ENCODE assay signal across 18 cellular contexts in genomic region chr14:99234366-99234765, GRCh38. TPM values are rescaled to one million over a fixed set of nuclear protein-coding genes. Genes with fewer than 3 reads are reported as not detected.
DNase-seq lines count a peak whose midpoint lies in the region; ATAC-seq and TF ChIP-seq lines count a peak whose summit lies in the region.
"Had no signal": no experiment of that assay in that cellular context is flagged by ENCODE, and none has a peak within 500 bp of the region (broad histone marks: within the 10 kb centered on the region; RNA-seq: fewer than 3 reads in every experiment).

No MANE protein-coding gene starts in this region.

- H2AFZ ChIP-seq in neural progenitor cell (replicated peaks): no peak overlapping the region

- no peaks in the 10 kb centered on the region for H3K9me3 Mint-ChIP-seq in T-helper 1 cell treated with Interleukin-12 subunit alpha and Interleukin-12 subunit beta and Interleukin-4 antibody, amounts not matched to agents 30 μg/mL and 1 μg/mL, for 36 hours
- H3K9me3 Mint-ChIP-seq in T-cell (no peaks in the 10 kb centered on the region), neural progenitor cell (peaks cover 3% of the 10 kb centered on the region)
- H3K9me3 Mint-ChIP-seq: nephron had no signal

- H3K27ac Mint-ChIP-seq in T-helper 1 cell treated with Interleukin-12 subunit alpha and Interleukin-12 subunit beta and Interleukin-4 antibody, amounts not matched to agents 30 μg/mL and 1 μg/mL, for 36 hours: peak overlapping the region; percentile 94
- peak overlapping the region; percentile 98 for H3K27ac Mint-ChIP-seq in T-cell
- H3K27ac Mint-ChIP-seq in neural progenitor cell: no peak overlapping the region

- no peaks in the 10 kb centered on the region for H4K20me1 ChIP-seq in neural progenitor cell (ENCODE audit: low read depth)

- no peak overlapping the region for H3K9ac ChIP-seq in neural progenitor cell

- peaks cover 6% of the 10 kb centered on the region for H3K36me3 ChIP-seq in effector memory CD4-positive, alpha-beta T cell (ENCODE audit: control insufficient read depth, insufficient read depth, low read length)
- H3K36me3 ChIP-seq in neural progenitor cell: no peaks in the 10 kb centered on the region
- H3K36me3 ChIP-seq: esophagus muscularis mucosa, heart right ventricle had no signal

- peak overlapping the region; percentile 23 for H3K4me3 ChIP-seq in effector memory CD4-positive, alpha-beta T cell (ENCODE audit: insufficient read depth, low read depth, low read length, poor library complexity, severe bottlenecking)
- H3K4me3 ChIP-seq in neural progenitor cell: no peak overlapping the region
- H3K4me3 ChIP-seq: esophagus muscularis mucosa, heart right ventricle had no signal

- H3K4me3 Mint-ChIP-seq in T-helper 1 cell treated with Interleukin-12 subunit alpha and Interleukin-12 subunit beta and Interleukin-4 antibody, amounts not matched to agents 30 μg/mL and 1 μg/mL, for 36 hours: peak overlapping the region; percentile 86
- H3K4me3 Mint-ChIP-seq in T-cell (peak overlapping the region; percentile 66 to 96 (median 85)), neural progenitor cell (no peak overlapping the region)

- POLR2A ChIA-PET in T-cell (lab: Charles Lee): interaction anchor here (0.6 to 1.8 kb wide), 5 partner anchors 10 to 48 kb away, joined by 3 to 13 read pairs (median 3); no protein-coding TSS in a partner anchor

- TF ChIP-seq CTCF in neural progenitor cell (IDR thresholded peaks at IDR 0.05): no peak

- no peaks in the 10 kb centered on the region for H3K27me3 Mint-ChIP-seq in T-helper 1 cell treated with Interleukin-12 subunit alpha and Interleukin-12 subunit beta and Interleukin-4 antibody, amounts not matched to agents 30 μg/mL and 1 μg/mL, for 36 hours (ENCODE audit: low read depth)
- H3K27me3 Mint-ChIP-seq in T-cell (no peaks in the 10 kb centered on the region), neural progenitor cell (ENCODE audit: insufficient read depth, low read depth) (peaks cover 3% of the 10 kb centered on the region)

- peak overlapping the region; percentile 97 for H3K27ac ChIP-seq in effector memory CD4-positive, alpha-beta T cell (ENCODE audit: insufficient read depth, low read length, poor library complexity, severe bottlenecking)
- no peak overlapping the region for H3K27ac ChIP-seq in neural progenitor cell
- H3K27ac ChIP-seq: 22Rv1, esophagus muscularis mucosa had no signal

- H3K4me1 ChIP-seq in effector memory CD4-positive, alpha-beta T cell (ENCODE audit: control insufficient read depth, insufficient read depth, low read length, poor library complexity, severe bottlenecking): peaks cover 95% of the 10 kb centered on the region
- H3K4me1 ChIP-seq in neural progenitor cell: peaks cover 19% of the 10 kb centered on the region

- no peaks in the 10 kb centered on the region for H3K9me3 ChIP-seq in effector memory CD4-positive, alpha-beta T cell (ENCODE audit: control insufficient read depth, low read length)
- H3K9me3 ChIP-seq in neural progenitor cell (ENCODE audit: low read depth): no peaks in the 10 kb centered on the region

- no peaks in the 10 kb centered on the region for H3K27me3 ChIP-seq in effector memory CD4-positive, alpha-beta T cell (replicated peaks; ENCODE audit: control insufficient read depth, insufficient read depth, low read length, poor library complexity, severe bottlenecking)
- no peaks in the 10 kb centered on the region for H3K27me3 ChIP-seq in neural progenitor cell

- H3K79me2 ChIP-seq in neural progenitor cell (ENCODE audit: low read depth): no peaks in the 10 kb centered on the region

- H3K4me1 Mint-ChIP-seq in T-helper 1 cell treated with Interleukin-12 subunit alpha and Interleukin-12 subunit beta and Interleukin-4 antibody, amounts not matched to agents 30 μg/mL and 1 μg/mL, for 36 hours (ENCODE audit: low read depth): peaks cover 84% of the 10 kb centered on the region
- peaks cover 94 to 96% (median 95%) of the 10 kb centered on the region in 3 donors for H3K4me1 Mint-ChIP-seq in T-cell
- H3K4me1 Mint-ChIP-seq in neural progenitor cell: peaks cover 38% of the 10 kb centered on the region

- H3F3A ChIP-seq in neural progenitor cell (ENCODE audit: low read depth): peaks cover 5% of the 10 kb centered on the region

- peaks cover 25% of the 10 kb centered on the region for H3K36me3 Mint-ChIP-seq in T-helper 1 cell treated with Interleukin-12 subunit alpha and Interleukin-12 subunit beta and Interleukin-4 antibody, amounts not matched to agents 30 μg/mL and 1 μg/mL, for 36 hours (ENCODE audit: low read depth)
- H3K36me3 Mint-ChIP-seq in T-cell (peaks cover 30% of the 10 kb centered on the region), neural progenitor cell (no peaks in the 10 kb centered on the region)

- CTCF ChIA-PET in T-cell (lab: Charles Lee): interaction anchor here (0.5 to 7.2 kb wide), 6 partner anchors 26 to 774 kb away, joined by 4 to 75 read pairs (median 5); no protein-coding TSS in a partner anchor

- H3K4me2 ChIP-seq in neural progenitor cell: peak overlapping the region; percentile 78

- no peak for ATAC-seq in T-cell (replicated peaks in 1 of 4)
- no peak for ATAC-seq in HG03342 (IDR thresholded peaks at IDR 0.05; ENCODE audit: unreplicated experiment)
- ATAC-seq: heart right ventricle, left ventricle myocardium superior, right cardiac atrium had no signal

- DNase-seq in T-helper 1 cell (no peak), T-cell (no peak), neural progenitor cell (ENCODE audit: low spot score) (no peak), AG20443 (ENCODE audit: low spot score) (no peak), NCI-H2227 treated with DMSO at 0.1 percent for 48 hours (lab: John Stamatoyannopoulos, UW) (no peak)
- DNase-seq in effector memory CD4-positive, alpha-beta T cell: no peak
- DNase-seq: heart right ventricle, KBM-7, left ventricle myocardium superior, NCI-H1417, NCI-H345, right cardiac atrium had no signal

RNA-seq across cellular contexts. Expression of gene BCL11B, which starts 37.6 kb away (rescaled TPM):
- total RNA-seq in T-cell (100 to 1,000 TPM; 181 to 240 (median 196) TPM), neural progenitor cell (ENCODE audit: low replicate concordance) (1.3 and 1.5 TPM in 2 replicates)
- total RNA-seq: OCI-LY7 had no signal

Comparison
In these comparisons a context has a peak if more than half of its experiments do, and no peak if none do; other contexts are left out.
1. RNA of gene BCL11B, which starts 37.6 kb away (total RNA-seq): 181 to 240 TPM in T-cell; 1.3 to 1.5 TPM in neural progenitor cell; every median in the first group is over 10 times any median in the second.